ENCODE assay signal across 8 cellular contexts in the genomic region with DNA sequence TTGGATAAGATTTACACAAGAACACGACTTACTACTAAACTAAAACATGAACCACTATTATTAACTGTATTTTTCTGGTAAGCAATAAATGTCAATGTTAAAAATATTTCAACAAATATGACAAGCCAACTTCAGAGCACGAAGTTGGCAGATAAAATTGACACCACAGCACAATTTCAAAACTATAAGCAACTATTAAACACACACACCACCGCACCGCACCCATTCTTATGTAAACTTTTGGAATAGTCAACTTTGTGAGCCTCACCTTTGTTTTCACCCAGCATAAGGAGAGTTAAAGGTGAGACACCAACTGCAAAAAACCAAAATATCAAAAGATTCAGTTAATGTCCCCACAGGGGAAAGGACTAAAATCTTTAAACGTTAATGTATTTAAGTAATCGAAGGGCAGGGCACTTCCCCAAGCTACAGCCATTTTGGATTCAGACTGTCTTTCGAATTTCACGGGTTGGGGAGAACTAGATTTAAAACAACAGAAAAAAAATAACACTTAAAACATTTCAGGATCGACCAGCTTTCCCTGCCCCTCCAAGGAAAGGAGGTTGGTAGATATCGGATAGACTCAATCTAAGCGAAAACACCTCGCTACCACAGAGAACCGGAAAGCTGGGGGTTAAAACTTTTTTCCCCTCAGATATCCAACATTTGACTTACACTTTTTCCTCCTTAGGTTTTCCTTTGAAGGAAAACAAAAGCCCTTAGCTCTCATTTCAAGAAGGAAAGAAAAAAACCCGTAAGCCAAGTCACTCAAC. TPM values are rescaled to one million over a fixed set of nuclear protein-coding genes. Genes with fewer than 3 reads are reported as not detected.
A peak's percentile ranks its signal among the peaks of the same experiment; 100 is the strongest.
DNase-seq lines count a peak whose midpoint lies in the region; ATAC-seq, FAIRE-seq and TF ChIP-seq lines count a peak whose summit lies in the region.

No MANE protein-coding gene starts in this region.

- H3K4me3 Mint-ChIP-seq in H9 = peak overlapping the region; percentile 99 to 100

- peak overlapping the region; percentile 93 for H3K18ac ChIP-seq in H9 (ENCODE audit: insufficient read length, low read depth, low read length)

- ATAC-seq in gastrocnemius medialis (no peak), HG02571 (IDR thresholded peaks at IDR 0.05; ENCODE audit: unreplicated experiment) (no peak)

- H3K36me3 ChIP-seq in A673 (ENCODE audit: insufficient read depth, low read length, poor library complexity, severe bottlenecking) (peaks cover 8% of the 10 kb centered on the region), gastrocnemius medialis (no peaks in the 10 kb centered on the region)

- H3K27me3 Mint-ChIP-seq in H9 (ENCODE audit: low read depth) = no peaks in the 10 kb centered on the region

- H3K36me3 Mint-ChIP-seq in H9 (ENCODE audit: insufficient read depth in 1 of 3, low read depth in 3 of 3) = peaks cover 2 to 16% (median 4%) of the 10 kb centered on the region in 3 experiments; a peak in 5 of 7 replicates

- TF ChIP-seq POLR2A in gastrocnemius medialis (IDR thresholded peaks at IDR 0.05) (no peak), GM12892 (IDR thresholded peaks at IDR 0.05; ENCODE audit: low read depth, low read length) (no peak)

- no peak overlapping the region for H2BK15ac ChIP-seq in H9 (ENCODE audit: low read depth, low read length)

- no peak overlapping the region for H2AFZ ChIP-seq in H9 (ENCODE audit: low read length)

- no peak overlapping the region for H4K5ac ChIP-seq in H9 (ENCODE audit: insufficient read length, low read depth, low read length)

- peak overlapping the region; percentile 97 for H3K9ac ChIP-seq in H9 (ENCODE audit: extremely low read depth, insufficient read length, low read length)

- peaks cover 0 to 2% of the 10 kb centered on the region in 2 experiments; a peak in 1 of 5 replicates for H3K9me3 Mint-ChIP-seq in H9

- H3K79me1 ChIP-seq in H9 (ENCODE audit: insufficient read depth, low read depth, low read length, poor library complexity, severe bottlenecking) = no peaks in the 10 kb centered on the region

- no peak overlapping the region for H3K56ac ChIP-seq in H9 (ENCODE audit: insufficient read length, low read depth, low read length)

- H3K9me3 ChIP-seq in A673 (ENCODE audit: low read depth, low read length, poor library complexity, severe bottlenecking) (no peaks in the 10 kb centered on the region), H9 (ENCODE audit: control insufficient read depth, low read depth, low read length) (no peaks in the 10 kb centered on the region), gastrocnemius medialis (no peaks in the 10 kb centered on the region)

- H3K27ac ChIP-seq in A673 (ENCODE audit: low read depth, low read length, poor library complexity, severe bottlenecking) = peak overlapping the region; percentile 92
- no peak overlapping the region for H3K27ac ChIP-seq in H9 (ENCODE audit: insufficient read length, low read depth, low read length)
- H3K27ac ChIP-seq in VCaP = peak overlapping the region; percentile 96
- H3K27ac ChIP-seq in gastrocnemius medialis = peak overlapping the region; percentile 95 to 98 (median 97)

- H3T11ph ChIP-seq in H9 (ENCODE audit: low read length) = no peak overlapping the region

- TF ChIP-seq CTCF in A673 (conservative IDR thresholded peaks at IDR 0.05; ENCODE audit: low read depth, low read length) = no peak
- no peak for TF ChIP-seq CTCF in H9 (conservative IDR thresholded peaks at IDR 0.05)
- TF ChIP-seq CTCF in VCaP (conservative IDR thresholded peaks at IDR 0.05) = no peak
- no peak for TF ChIP-seq CTCF in gastrocnemius medialis (IDR thresholded peaks at IDR 0.05 in 4 of 5, conservative IDR thresholded peaks at IDR 0.05 in 1 of 5)

- H3K27me3 ChIP-seq in A673 (replicated peaks; ENCODE audit: insufficient read depth, low read depth, low read length, poor library complexity) (no peaks in the 10 kb centered on the region), H9 (ENCODE audit: insufficient read depth, low read length) (no peaks in the 10 kb centered on the region), gastrocnemius medialis (no peaks in the 10 kb centered on the region)

- no peak overlapping the region; the same call in 1 of the 2 replicates for H3K14ac ChIP-seq in H9 (ENCODE audit: insufficient read depth, low read length)

- peaks cover 43 to 49% of the 10 kb centered on the region in 2 experiments for H3K4me1 Mint-ChIP-seq in H9

- H2BK12ac ChIP-seq in H9 (ENCODE audit: insufficient read length, low read depth, low read length) = no peak overlapping the region

- CTCF ChIA-PET in A673 (lab: Charles Lee) = interaction anchor here (0.6 to 1.0 kb wide), 2 partner anchors 9 to 58 kb away, joined by 3 to 7 read pairs; no protein-coding TSS in a partner anchor

- H2BK5ac ChIP-seq in H9 (ENCODE audit: insufficient read length, low read length) = no peak overlapping the region

- no peak overlapping the region for H3K23ac ChIP-seq in H9 (ENCODE audit: insufficient read length, low read depth, low read length)

- no TSS peak for BruUV-seq in A673 (replicated peaks; lab: Mats Ljungman, UMichigan)

- intact Hi-C loops in A673 (cut with micrococcal nuclease; ENCODE audit: unreplicated experiment) (no loop called here), gastrocnemius medialis (cut with DNase I; ENCODE audit: low total_unique reads) (loop anchor here (1.0 to 10.0 kb wide), 9 partner anchors 65 to 951 kb away; a partner anchor contains a TSS)

- no peak overlapping the region for H4K91ac ChIP-seq in H9 (ENCODE audit: insufficient read length, low read depth, low read length)

- H2AK5ac ChIP-seq in H9 (ENCODE audit: insufficient read length, low read length) = no peak overlapping the region

- no CpG with 5 or more reads among the region's 14 CpGs for WGBS in H9 (ENCODE audit: extremely low coverage, insufficient read length, low lambda C conversion rate)

- in situ Hi-C loops in gastrocnemius medialis (cut with MboI; ENCODE audit: low sequenced_read_pairs in 4 of 4) = loop anchor here in 1 of 4 donors (25.0 kb wide), 1 partner anchor 98 kb away; a partner anchor contains a TSS

- H2BK20ac ChIP-seq in H9 (ENCODE audit: low read depth, low read length, poor library complexity, severe bottlenecking) = no peak overlapping the region

- H3K79me2 ChIP-seq in H9 (ENCODE audit: insufficient read depth, low read length) = peaks cover 37% of the 10 kb centered on the region; the same call in 1 of the 2 replicates

- no peaks in the 10 kb centered on the region for H4K20me1 ChIP-seq in H9 (ENCODE audit: control insufficient read depth, insufficient read depth, insufficient read length)

- H4K8ac ChIP-seq in H9 (replicated peaks; ENCODE audit: insufficient read length, low read depth, low read length) = no peak overlapping the region

- no peak overlapping the region for H3K4ac ChIP-seq in H9 (ENCODE audit: low read depth, low read length)

- peak overlapping the region; percentile 98 to 100 (median 100) for H3K27ac Mint-ChIP-seq in H9

- H3K4me3 ChIP-seq in A673 (ENCODE audit: low read depth, low read length, poor library complexity, severe bottlenecking) (peak overlapping the region; percentile 65), gastrocnemius medialis (peak overlapping the region; percentile 87 to 99 (median 94))

- H3K4me2 ChIP-seq in H9 (ENCODE audit: insufficient read depth, insufficient read length, low read length) = peak overlapping the region; percentile 92

- H3K23me2 ChIP-seq in H9 (ENCODE audit: insufficient read length, low read depth, low read length, poor library complexity, severe bottlenecking) = peaks cover 10% of the 10 kb centered on the region

- H2BK120ac ChIP-seq in H9 (ENCODE audit: low read depth, low read length, poor library complexity, severe bottlenecking) = no peak overlapping the region

- H3K4me1 ChIP-seq in A673 (ENCODE audit: insufficient read depth, low read length, poor library complexity, severe bottlenecking) = peaks cover 36% of the 10 kb centered on the region
- H3K4me1 ChIP-seq in H9 (ENCODE audit: insufficient read depth, low read length) = peaks cover 4% of the 10 kb centered on the region; the same call in 1 of the 2 replicates
- H3K4me1 ChIP-seq in gastrocnemius medialis = peaks cover 49 to 52% of the 10 kb centered on the region in 2 donors

- peak; percentile 25 for DNase-seq in A673 (ENCODE audit: low spot score)
- no peak for DNase-seq in H9
- peak; percentile 58 for DNase-seq in globus pallidus (ENCODE audit: low spot score)
- DNase-seq in gastrocnemius medialis = no peak
- no peak for DNase-seq in GM12892 (ENCODE audit: insufficient read length)
- no peak for DNase-seq in NCI-H1930 (lab: John Stamatoyannopoulos, UW)

- FAIRE-seq in GM12892 (lab: Jason Lieb, UNC) = no peak

- POLR2A ChIA-PET in A673 (lab: Charles Lee; ENCODE audit: low non-redundant PET) = interaction anchor here (0.6 to 1.1 kb wide), 3 partner anchors 164 to 524 kb away, joined by 3 to 14 read pairs (median 5); a partner anchor contains a TSS

RNA-seq across cellular contexts. Expression of a gene that starts 0.8 kb away (rescaled TPM):
- total RNA-seq in A673 (2021) (99.0 and 99.8 TPM in 2 replicates), H9 (2021) (101 and 115 TPM in 2 replicates), gastrocnemius medialis (10 to 100 TPM; 58.5 to 99.5 (median 81.8) TPM)
- polyA plus RNA-seq in GM12892 (2012; ENCODE audit: missing spikeins) = 84.3 TPM

RNA-seq across cellular contexts. Expression of a gene that starts 2.5 kb away (rescaled TPM):
- 32.3 and 38.3 TPM in 2 replicates for total RNA-seq in A673 (2021)
- 29.1 and 30.7 TPM in 2 replicates for total RNA-seq in H9 (2021)
- total RNA-seq in gastrocnemius medialis = 10 to 100 TPM; 19.5 to 32.0 (median 22.0) TPM
- 59.4 TPM for polyA plus RNA-seq in GM12892 (2012; ENCODE audit: missing spikeins)

Comparison
In these comparisons a context has a peak if more than half of its experiments do, and no peak if none do; other contexts are left out.
1. DNase-seq: peak in A673 (single experiment) and globus pallidus (single experiment); none in H9 (single experiment), gastrocnemius medialis (0 of 2), GM12892 (single experiment) and NCI-H1930 (0 of 2).